ENCODE assay signal across 7 cellular contexts in genomic region chr13:112767506-112768471, GRCh38.
DNase-seq lines count a peak whose midpoint lies in the region; ATAC-seq and TF ChIP-seq lines count a peak whose summit lies in the region.

No MANE protein-coding gene starts in this region.

- H3K4me3 Mint-ChIP-seq in nephron progenitor cell = no peak overlapping the region

- TF ChIP-seq CTCF in Peyer's patch (IDR thresholded peaks at IDR 0.05) (no peak), nephron progenitor cell (IDR thresholded peaks at IDR 0.05) (no peak)

- ATAC-seq in GM18909 (IDR thresholded peaks at IDR 0.05; ENCODE audit: poor library complexity, unreplicated experiment) (peak; percentile 76), GM21825 (IDR thresholded peaks at IDR 0.05; ENCODE audit: unreplicated experiment) (peak; percentile 63), HG02610 (IDR thresholded peaks at IDR 0.05; ENCODE audit: unreplicated experiment) (no peak), HG02970 (IDR thresholded peaks at IDR 0.05; ENCODE audit: low FRiP score, unreplicated experiment) (no peak)

- no peaks in the 10 kb centered on the region for H3K9me3 Mint-ChIP-seq in nephron progenitor cell

- no peaks in the 10 kb centered on the region for H3K9me3 ChIP-seq in Peyer's patch

- peaks cover 3% of the 10 kb centered on the region for H3K27me3 Mint-ChIP-seq in nephron progenitor cell (ENCODE audit: low read depth, poor library complexity)

- DNase-seq in Peyer's patch = peak in 2 of 3 donors; percentile 51 to 72
- no peak for DNase-seq in nephron progenitor cell
- DNase-seq in NCI-H2227 (lab: John Stamatoyannopoulos, UW; ENCODE audit: unreplicated experiment) = no peak

- no peak for TF ChIP-seq POLR2A in Peyer's patch (IDR thresholded peaks at IDR 0.05)

- no peak overlapping the region for H3K27ac ChIP-seq in Peyer's patch

- H3K4me1 ChIP-seq in Peyer's patch = peaks cover 0 to 18% (median 0%) of the 10 kb centered on the region in 4 donors

- peak overlapping the region; percentile 92 for H3K27ac Mint-ChIP-seq in nephron progenitor cell

- no peaks in the 10 kb centered on the region for H3K27me3 ChIP-seq in Peyer's patch

- H3K36me3 ChIP-seq in Peyer's patch = no peaks in the 10 kb centered on the region

- H3K4me3 ChIP-seq in Peyer's patch = peak overlapping the region in 1 of 4 donors; percentile 7

- peaks cover 5% of the 10 kb centered on the region for H3K36me3 Mint-ChIP-seq in nephron progenitor cell (ENCODE audit: low read depth)

- H3K4me1 Mint-ChIP-seq in nephron progenitor cell = peaks cover 68% of the 10 kb centered on the region

Comparison
In these comparisons a context has a peak if more than half of its experiments do, and no peak if none do; other contexts are left out.
1. ATAC-seq: peak in GM18909 (single experiment) and GM21825 (single experiment); none in HG02610 (single experiment) and HG02970 (single experiment).
2. DNase-seq: peak in Peyer's patch (2 of 3); none in nephron progenitor cell (single experiment) and NCI-H2227 (single experiment).